8 cellular contexts compared by ENCODE assay signal in the genomic region with DNA sequence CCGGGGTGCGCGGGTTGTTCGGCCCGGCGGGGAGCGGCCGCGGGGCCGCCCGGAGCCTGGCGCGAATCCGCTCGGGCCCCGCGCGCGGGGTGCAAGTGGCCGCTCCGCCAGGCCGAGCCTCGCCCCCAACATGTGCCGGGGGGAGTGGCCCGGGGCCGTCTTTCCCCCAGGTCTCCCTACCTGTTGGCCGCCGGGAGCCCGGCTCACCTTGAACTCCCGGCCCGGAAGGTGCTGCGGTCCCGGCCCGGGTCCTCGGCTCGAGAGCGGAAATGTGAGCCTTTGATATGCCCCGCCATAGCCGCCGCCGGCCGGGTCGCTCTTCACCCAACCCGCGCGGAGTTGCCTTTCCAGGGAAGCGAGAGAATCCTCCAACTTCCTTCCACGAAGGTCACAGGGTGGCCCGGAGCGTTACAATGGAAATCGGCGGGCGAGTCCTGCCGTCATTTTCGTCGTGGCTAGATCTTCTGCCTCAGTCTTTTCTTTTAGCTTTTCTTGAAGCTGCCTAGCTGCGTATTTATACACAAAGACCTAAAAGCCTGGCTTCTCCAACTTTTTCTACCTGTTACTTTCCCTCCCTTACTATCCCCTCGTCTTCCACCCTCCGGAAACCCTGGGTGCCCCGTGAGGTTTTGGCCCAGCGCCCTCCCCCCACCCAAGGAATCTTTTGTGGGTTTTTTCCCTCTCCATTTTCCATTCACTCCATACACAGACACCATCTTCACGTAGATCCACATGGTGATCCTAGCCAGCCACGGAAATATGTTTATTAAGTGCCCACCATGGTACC.
DNase-seq lines count a peak whose midpoint lies in the region; TF ChIP-seq lines count a peak whose summit lies in the region.

No MANE protein-coding gene starts in this region.

- DNase-seq in AG04449 (ENCODE audit: low read depth, low spot score) (no peak), HEK293T (ENCODE audit: extremely low spot score) (peak; percentile 63), NCI-H1436 treated with DMSO at 0.1 percent for 48 hours (lab: John Stamatoyannopoulos, UW) (no peak), NCI-H1048 (lab: John Stamatoyannopoulos, UW) (no peak)
- peak; percentile 27 to 49 for DNase-seq in activated CD4-positive, alpha-beta T cell treated with anti-CD3 and anti-CD28 coated beads for 4 hours
- peak; percentile 9 for DNase-seq in effector CD4-positive, alpha-beta T cell

- POLR2A ChIA-PET in AG04449 (lab: Yijun Ruan, JAX), result interaction anchor here (0.6 kb wide), 1 partner anchor 972 kb away, joined by 3 read pairs; no protein-coding TSS in a partner anchor
- POLR2A ChIA-PET in HEK293T (lab: Yijun Ruan, JAX), result interaction anchor here (1.1 to 1.4 kb wide), 4 partner anchors 10 to 87 kb away, joined by 3 to 7 read pairs (median 3); no protein-coding TSS in a partner anchor

- H3K27me3 ChIP-seq in mucosa of rectum (ENCODE audit: control insufficient read depth in 2 of 2, insufficient read depth in 2 of 2, low read length in 2 of 2) (no peaks in the 10 kb centered on the region), stomach smooth muscle (ENCODE audit: control insufficient read depth in 1 of 2, insufficient read depth in 2 of 2, low read length in 2 of 2) (no peaks in the 10 kb centered on the region)

- peaks cover 13 to 31% of the 10 kb centered on the region in 2 donors for H3K4me1 ChIP-seq in mucosa of rectum (ENCODE audit: control insufficient read depth in 2 of 2, insufficient read depth in 2 of 2, low read length in 2 of 2)
- peaks cover 52% of the 10 kb centered on the region for H3K4me1 ChIP-seq in stomach smooth muscle (ENCODE audit: control insufficient read depth, insufficient read depth, low read length)

- H3K9me3 ChIP-seq in mucosa of rectum (ENCODE audit: control insufficient read depth in 2 of 2, low read length in 2 of 2) (no peaks in the 10 kb centered on the region), stomach smooth muscle (ENCODE audit: control insufficient read depth in 2 of 2, low read length in 2 of 2) (no peaks in the 10 kb centered on the region)

- H3K4me3 ChIP-seq in AG04449 (ENCODE audit: low read depth, low read length), result peak overlapping the region; percentile 67
- H3K4me3 ChIP-seq in mucosa of rectum (ENCODE audit: low read length in 2 of 2), result peak overlapping the region; percentile 74 to 86
- H3K4me3 ChIP-seq in stomach smooth muscle (ENCODE audit: low read length in 2 of 2), result peak overlapping the region; percentile 78 to 85

- no peak for TF ChIP-seq CTCF in AG04449 (IDR thresholded peaks at IDR 0.05; ENCODE audit: insufficient read depth, low read length, missing control alignments)

- H3K27ac ChIP-seq in mucosa of rectum (ENCODE audit: low read depth in 2 of 2, low read length in 2 of 2) (peak overlapping the region; percentile 79 to 81), stomach smooth muscle (ENCODE audit: low read length) (peak overlapping the region; percentile 92)

- CTCF ChIA-PET in AG04449 (lab: Yijun Ruan, JAX) (no interaction called here), HEK293T (lab: Yijun Ruan, JAX) (interaction anchor here (0.7 to 1.2 kb wide), 2 partner anchors 33 to 186 kb away, joined by 4 to 5 read pairs; no protein-coding TSS in a partner anchor)

- H3K9ac ChIP-seq in mucosa of rectum (ENCODE audit: low read depth in 1 of 2, low read length in 2 of 2), result peak overlapping the region; percentile 80 to 82
- peak overlapping the region; percentile 87 to 88 for H3K9ac ChIP-seq in stomach smooth muscle (ENCODE audit: low read length in 2 of 2)

- H3K36me3 ChIP-seq in mucosa of rectum (ENCODE audit: control insufficient read depth in 2 of 2, insufficient read depth in 2 of 2, low read length in 2 of 2), result no peaks in the 10 kb centered on the region
- peaks cover 0 to 2% of the 10 kb centered on the region in 2 donors for H3K36me3 ChIP-seq in stomach smooth muscle (ENCODE audit: control insufficient read depth in 2 of 2, insufficient read depth in 2 of 2, low read length in 2 of 2)

TF ChIP-seq in HEK293T, 16 proteins besides CTCF, POLR2A, EP300 and RAD21:
- TF ChIP-seq BHLHE40 (IDR thresholded peaks at IDR 0.05; ENCODE audit: borderline replicate concordance) (no peak), ARNT (IDR thresholded peaks at IDR 0.05) (0 out of 2 replicates have a peak, but pooled peaks have one; percentile 44), FOXM1 (IDR thresholded peaks at IDR 0.05; ENCODE audit: borderline replicate concordance) (0 out of 2 replicates have a peak, but pooled peaks have one; percentile 16)

Comparison
In these comparisons a context has a peak if more than half of its experiments do, and no peak if none do; other contexts are left out.
1. DNase-seq: peak in HEK293T (single experiment), activated CD4-positive, alpha-beta T cell treated with anti-CD3 and anti-CD28 coated beads for 4 hours (2 of 2) and effector CD4-positive, alpha-beta T cell (single experiment); none in AG04449 (single experiment), NCI-H1436 treated with DMSO at 0.1 percent for 48 hours (single experiment) and NCI-H1048 (single experiment).
2. Peak in every context shown above with its lines, with median percentiles within 50 percentile points of each other: H3K4me3 ChIP-seq.